Comparison of ENCODE assay signal across 15 cellular contexts in genomic region chr5:17400724-17401508, GRCh38.
DNase-seq lines count a peak whose midpoint lies in the region; ATAC-seq and TF ChIP-seq lines count a peak whose summit lies in the region.
"Had no signal": no experiment of that assay in that cellular context is flagged by ENCODE, and none has a peak within 500 bp of the region (broad histone marks: within the 10 kb centered on the region; RNA-seq: fewer than 3 reads in every experiment).

No MANE protein-coding gene starts in this region.

- peak overlapping the region; percentile 9 for H3K9ac ChIP-seq in ES-I3 (ENCODE audit: low read depth, low read length)

- H3K27ac Mint-ChIP-seq in brain (peak overlapping the region; percentile 15 to 82 (median 37)), mesothelial cell of epicardium (peak overlapping the region; percentile 21)
- H3K27ac Mint-ChIP-seq: immature natural killer cell had no signal

- H3K9me3 Mint-ChIP-seq in brain: peaks cover 0 to 8% (median 3%) of the 10 kb centered on the region in 5 experiments
- peaks cover 7% of the 10 kb centered on the region for H3K9me3 Mint-ChIP-seq in mesothelial cell of epicardium

- TF ChIP-seq CTCF in brain (conservative IDR thresholded peaks at IDR 0.05): no peak
- TF ChIP-seq CTCF in mesothelial cell of epicardium (IDR thresholded peaks at IDR 0.05; ENCODE audit: unreplicated experiment): no peak

- DNase-seq in NCI-H2107 treated with DMSO at 0.1 percent for 48 hours (lab: John Stamatoyannopoulos, UW; ENCODE audit: unreplicated experiment) (peak; percentile 78), mesothelial cell of epicardium (ENCODE audit: low spot score in 2 of 2, unreplicated experiment in 2 of 2) (no peak), DMS79 treated with DMSO at 0.1 percent for 48 hours (lab: John Stamatoyannopoulos, UW) (no peak)
- DNase-seq in activated CD4-positive, alpha-beta T cell treated with anti-CD3 and anti-CD28 coated beads for 1 hour: no peak
- DNase-seq: colonic mucosa; DND-41; immature natural killer cell; MG63; NCI-H446 treated with DMSO at 0.1 percent for 48 hours; stimulated activated naive CD4-positive, alpha-beta T cell treated with Interleukin-2 at 50 U/mL for 16 hours had no signal

- H3K4me3 Mint-ChIP-seq in brain: peak overlapping the region in 3 of 5 experiments; percentile 37 to 58 (median 50)
- H3K4me3 Mint-ChIP-seq in mesothelial cell of epicardium: no peak overlapping the region
- H3K4me3 Mint-ChIP-seq: immature natural killer cell had no signal

- H3K36me3 Mint-ChIP-seq in brain: no peaks in the 10 kb centered on the region
- H3K36me3 Mint-ChIP-seq in mesothelial cell of epicardium: peaks cover 4% of the 10 kb centered on the region
- H3K36me3 Mint-ChIP-seq: immature natural killer cell had no signal

- ATAC-seq in HG03378 (IDR thresholded peaks at IDR 0.05; ENCODE audit: unreplicated experiment) (no peak), GM21529 (IDR thresholded peaks at IDR 0.05; ENCODE audit: unreplicated experiment) (no peak)

- peaks cover 48% of the 10 kb centered on the region for H3K4me1 ChIP-seq in ES-I3 (ENCODE audit: insufficient read depth, low read length)
- H3K4me1 ChIP-seq: colonic mucosa, SJCRH30 had no signal

- H3K27me3 Mint-ChIP-seq in brain (no peaks in the 10 kb centered on the region), mesothelial cell of epicardium (ENCODE audit: low read depth) (no peaks in the 10 kb centered on the region)

- no peaks in the 10 kb centered on the region for H3K9me3 ChIP-seq in ES-I3 (ENCODE audit: control insufficient read depth, insufficient read depth, low read length)
- H3K9me3 ChIP-seq: colonic mucosa, SJCRH30 had no signal

- H3K36me3 ChIP-seq in ES-I3 (ENCODE audit: insufficient read depth, low read length): no peaks in the 10 kb centered on the region
- H3K36me3 ChIP-seq: colonic mucosa, MG63, SJCRH30 had no signal

- peaks cover 49% of the 10 kb centered on the region for H3K4me1 Mint-ChIP-seq in brain
- H3K4me1 Mint-ChIP-seq in mesothelial cell of epicardium: peaks cover 58% of the 10 kb centered on the region
- H3K4me1 Mint-ChIP-seq: immature natural killer cell had no signal
